Comparison of ENCODE assay signal across 28 cellular contexts in genomic region chr17:14873540-14873939, GRCh38.
"Had no signal": no experiment of that assay in that cellular context is flagged by ENCODE, and none has a peak within 500 bp of the region (broad histone marks: within the 10 kb centered on the region; RNA-seq: fewer than 3 reads in every experiment).

No MANE protein-coding gene starts in this region.

- H3K36me3 ChIP-seq: colonic mucosa, esophagus squamous epithelium, gastrocnemius medialis, heart left ventricle, left ventricle myocardium inferior, lower lobe of right lung had no signal

- ATAC-seq: effector memory CD8-positive, alpha-beta T cell; esophagus mucosa; gastrocnemius medialis; heart left ventricle; left colon; left lobe of liver; lower lobe of right lung; mucosa of descending colon had no signal

- H3K9me3 Mint-ChIP-seq: dendritic cell treated with granulocyte-macrophage colony-stimulating factor and Interleukin-4, amounts not matched to agents 40 ng/mL and 50 ng/mL, for 4 days; effector memory CD8-positive, alpha-beta T cell; endodermal cell; immature natural killer cell; mesothelial cell of epicardium had no signal

- H3K27ac Mint-ChIP-seq: dendritic cell treated with granulocyte-macrophage colony-stimulating factor and Interleukin-4, amounts not matched to agents 40 ng/mL and 50 ng/mL, for 4 days; effector memory CD8-positive, alpha-beta T cell; endodermal cell; immature natural killer cell; mesothelial cell of epicardium; naive B cell had no signal

- DNase-seq: colonic mucosa; cortex of kidney; effector CD8-positive, alpha-beta T cell; effector memory CD8-positive, alpha-beta T cell; endodermal cell; erythroblast; esophagus squamous epithelium; foreskin fibroblast; foreskin melanocyte; gastrocnemius medialis; heart left ventricle; hypothalamus; immature natural killer cell; islet precursor cell; kidney; kidney glomerular epithelial cell; left colon; left ventricle myocardium inferior; lower lobe of right lung; mesenchymal stem cell; mucosa of descending colon; naive B cell had no signal

- H3K4me1 ChIP-seq: colonic mucosa, gastrocnemius medialis, heart left ventricle, left ventricle myocardium inferior, lower lobe of right lung had no signal

- H3K4me3 ChIP-seq: colonic mucosa, esophagus squamous epithelium, gastrocnemius medialis, heart left ventricle, hepatocyte, left ventricle myocardium inferior, lower lobe of right lung, mucosa of descending colon had no signal

- H3K27ac ChIP-seq: colonic mucosa, epithelial cell of prostate, esophagus squamous epithelium, gastrocnemius medialis, heart left ventricle, hepatocyte, left ventricle myocardium inferior, lower lobe of right lung had no signal

- H3K9me3 ChIP-seq: colonic mucosa, esophagus squamous epithelium, gastrocnemius medialis, heart left ventricle, lower lobe of right lung, mucosa of descending colon had no signal

- H3K4me1 Mint-ChIP-seq: endodermal cell, immature natural killer cell, mesothelial cell of epicardium, naive B cell had no signal

- H3K27me3 ChIP-seq: colonic mucosa, esophagus squamous epithelium, gastrocnemius medialis, heart left ventricle, hepatocyte had no signal

- H3K4me3 Mint-ChIP-seq: dendritic cell treated with granulocyte-macrophage colony-stimulating factor and Interleukin-4, amounts not matched to agents 40 ng/mL and 50 ng/mL, for 4 days; effector memory CD8-positive, alpha-beta T cell; endodermal cell; immature natural killer cell; mesothelial cell of epicardium; naive B cell had no signal

- H3K27me3 Mint-ChIP-seq: dendritic cell treated with granulocyte-macrophage colony-stimulating factor and Interleukin-4, amounts not matched to agents 40 ng/mL and 50 ng/mL, for 4 days had no signal

- H3K36me3 Mint-ChIP-seq: immature natural killer cell, mesothelial cell of epicardium, naive B cell had no signal
